16 cellular contexts compared by ENCODE assay signal in the genomic region with DNA sequence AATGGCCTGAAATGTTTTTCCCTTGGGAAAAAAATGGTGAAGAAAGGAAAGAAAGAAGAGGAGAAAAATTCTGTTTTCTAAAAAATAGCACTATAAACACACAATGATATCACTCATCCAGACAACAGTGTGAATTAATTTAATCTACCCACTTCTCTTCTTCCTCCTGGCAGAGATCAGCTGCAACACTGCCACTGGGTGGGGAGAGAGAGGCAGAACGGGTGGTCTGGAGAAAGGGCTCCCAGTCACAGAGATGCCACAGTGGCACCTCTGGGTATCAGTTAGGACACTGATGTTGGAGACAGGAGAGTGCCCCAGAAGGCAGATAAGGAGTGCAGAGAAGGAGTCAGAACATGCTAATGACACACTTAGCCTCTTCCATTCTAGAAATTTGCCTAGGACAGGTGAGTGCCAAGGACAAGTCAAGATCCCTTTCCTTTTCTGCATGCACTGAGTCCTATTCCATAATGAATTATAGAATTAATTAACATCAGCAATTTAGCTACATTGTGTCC.
A peak's percentile ranks its signal among the peaks of the same experiment; 100 is the strongest.
DNase-seq lines count a peak whose midpoint lies in the region; ATAC-seq and TF ChIP-seq lines count a peak whose summit lies in the region.
"Had no signal": no experiment of that assay in that cellular context is flagged by ENCODE, and none has a peak within 500 bp of the region (broad histone marks: within the 10 kb centered on the region; RNA-seq: fewer than 3 reads in every experiment).

No MANE protein-coding gene starts in this region.

- H3K27me3 Mint-ChIP-seq in neural progenitor cell (ENCODE audit: insufficient read depth, low read depth) (no peaks in the 10 kb centered on the region), natural killer cell (ENCODE audit: low read depth in 2 of 2) (peaks cover 0 to 2% of the 10 kb centered on the region in 2 donors)
- H3K27me3 Mint-ChIP-seq: T-helper 17 cell had no signal

- H3K27ac Mint-ChIP-seq in neural progenitor cell (no peak overlapping the region), natural killer cell (no peak overlapping the region)
- H3K27ac Mint-ChIP-seq: T-helper 17 cell had no signal

- H3K9me3 ChIP-seq in OCI-LY3 (ENCODE audit: insufficient read depth, low read length) = no peaks in the 10 kb centered on the region
- no peaks in the 10 kb centered on the region for H3K9me3 ChIP-seq in neural progenitor cell (ENCODE audit: low read depth)
- H3K9me3 ChIP-seq: SK-N-SH had no signal

- H3K79me2 ChIP-seq in OCI-LY3 (ENCODE audit: low read length) (no peaks in the 10 kb centered on the region), neural progenitor cell (ENCODE audit: low read depth) (no peaks in the 10 kb centered on the region)

- H3K27ac ChIP-seq in OCI-LY3 (ENCODE audit: low read length) (no peak overlapping the region), brain microvascular endothelial cell (no peak overlapping the region), neural progenitor cell (no peak overlapping the region)
- H3K27ac ChIP-seq: C4-2B had no signal

- no peaks in the 10 kb centered on the region for H4K20me1 ChIP-seq in OCI-LY3 (ENCODE audit: insufficient read depth, low read length)
- H4K20me1 ChIP-seq in neural progenitor cell (ENCODE audit: low read depth) = no peaks in the 10 kb centered on the region

- intact Hi-C loops in natural killer cell (cut with micrococcal nuclease) = no loop called here

- H3K36me3 ChIP-seq in H7 (replicated peaks; ENCODE audit: control insufficient read depth, insufficient read depth, low read length) (no peaks in the 10 kb centered on the region), OCI-LY3 (replicated peaks; ENCODE audit: low read depth, low read length) (no peaks in the 10 kb centered on the region), brain microvascular endothelial cell (replicated peaks) (no peaks in the 10 kb centered on the region), neural progenitor cell (no peaks in the 10 kb centered on the region)

- H3F3A ChIP-seq in neural progenitor cell (ENCODE audit: low read depth) = peaks cover 4% of the 10 kb centered on the region

- H3K4me1 Mint-ChIP-seq in neural progenitor cell = peaks cover 37% of the 10 kb centered on the region
- H3K4me1 Mint-ChIP-seq in natural killer cell = no peaks in the 10 kb centered on the region
- H3K4me1 Mint-ChIP-seq: T-helper 17 cell had no signal

- H3K27me3 ChIP-seq in H7 (ENCODE audit: control insufficient read depth, insufficient read depth, low read length) = no peaks in the 10 kb centered on the region
- no peaks in the 10 kb centered on the region for H3K27me3 ChIP-seq in OCI-LY3 (ENCODE audit: low read depth, low read length)
- H3K27me3 ChIP-seq in brain microvascular endothelial cell (replicated peaks) = no peaks in the 10 kb centered on the region
- H3K27me3 ChIP-seq in neural progenitor cell = no peaks in the 10 kb centered on the region

- no peak overlapping the region for H3K4me3 Mint-ChIP-seq in neural progenitor cell
- no peak overlapping the region for H3K4me3 Mint-ChIP-seq in natural killer cell
- H3K4me3 Mint-ChIP-seq: T-helper 17 cell had no signal

- ATAC-seq in GM19328 (IDR thresholded peaks at IDR 0.05; ENCODE audit: unreplicated experiment) (no peak), natural killer cell (no peak)
- ATAC-seq: T-helper 17 cell had no signal

- peaks cover 8% of the 10 kb centered on the region; the same call in 1 of the 2 replicates for H3K4me1 ChIP-seq in OCI-LY3 (ENCODE audit: low read length)
- peaks cover 17% of the 10 kb centered on the region for H3K4me1 ChIP-seq in neural progenitor cell

- TF ChIP-seq CTCF in OCI-LY3 (IDR thresholded peaks at IDR 0.05; ENCODE audit: low read depth, low read length) = peak; percentile 34
- TF ChIP-seq CTCF in brain microvascular endothelial cell (IDR thresholded peaks at IDR 0.05; ENCODE audit: low read depth, low read length, missing control alignments) = peak; percentile 20
- TF ChIP-seq CTCF in neural progenitor cell (IDR thresholded peaks at IDR 0.05) = peak; percentile 18
- no peak for TF ChIP-seq CTCF in natural killer cell (IDR thresholded peaks at IDR 0.05)

- H3K4me3 ChIP-seq in H7 (ENCODE audit: insufficient read depth, low read depth, low read length) (no peak overlapping the region), OCI-LY3 (ENCODE audit: low read length) (no peak overlapping the region), brain microvascular endothelial cell (ENCODE audit: low read depth, low read length) (no peak overlapping the region), neural progenitor cell (no peak overlapping the region)

- in situ Hi-C loops in brain microvascular endothelial cell (cut with HindIII; ENCODE audit: low pct_ligation_motif_present, low sequenced_read_pairs) = no loop called here

- H3K9ac ChIP-seq in OCI-LY3 (ENCODE audit: low read length) (no peak overlapping the region), neural progenitor cell (no peak overlapping the region)
- H3K9ac ChIP-seq: SK-N-SH had no signal

- no peak overlapping the region for H2AFZ ChIP-seq in OCI-LY3 (ENCODE audit: low read depth, low read length)
- H2AFZ ChIP-seq in neural progenitor cell (replicated peaks) = no peak overlapping the region

- H3K36me3 Mint-ChIP-seq in neural progenitor cell (no peaks in the 10 kb centered on the region), natural killer cell (no peaks in the 10 kb centered on the region)

- peak; percentile 13 for DNase-seq in H7
- DNase-seq in brain microvascular endothelial cell = no peak
- DNase-seq in neural progenitor cell (ENCODE audit: low spot score) = no peak
- DNase-seq in natural killer cell = no peak
- DNase-seq in SK-N-DZ (ENCODE audit: low spot score) = no peak
- DNase-seq: DMS53, NCI-H1105 treated with DMSO at 0.1 percent for 48 hours, NCI-H2029, NCI-H446, NCI-H69, SIG-M5, SK-N-SH, T-helper 17 cell had no signal

- H3K9me3 Mint-ChIP-seq in neural progenitor cell = no peaks in the 10 kb centered on the region
- no peaks in the 10 kb centered on the region for H3K9me3 Mint-ChIP-seq in natural killer cell

- H3K4me2 ChIP-seq in OCI-LY3 (ENCODE audit: low read length) (no peak overlapping the region), neural progenitor cell (no peak overlapping the region)
- H3K4me2 ChIP-seq: SK-N-SH had no signal
